9 cellular contexts compared by ENCODE assay signal in the genomic region with DNA sequence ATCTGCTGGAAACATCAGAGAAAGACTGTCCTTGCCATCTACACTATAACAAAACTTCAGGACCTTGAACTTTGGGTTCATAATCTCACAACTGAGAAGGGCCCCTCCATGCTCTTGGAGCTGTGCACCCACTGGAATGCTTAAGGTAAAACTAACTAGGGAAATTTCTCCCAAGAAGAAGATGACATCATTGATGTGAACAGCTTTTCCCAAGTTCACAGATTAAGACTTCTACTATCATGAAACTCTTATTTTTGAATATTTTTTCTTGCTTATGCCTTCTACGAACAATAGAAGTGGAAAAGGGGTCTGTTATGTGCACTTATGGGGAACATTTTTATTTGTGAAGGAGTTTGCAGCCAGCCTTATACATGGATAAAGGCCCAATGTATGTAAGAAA. TPM values are rescaled to one million over a fixed set of nuclear protein-coding genes. Genes with fewer than 3 reads are reported as not detected.
"Had no signal": no experiment of that assay in that cellular context is flagged by ENCODE, and none has a peak within 500 bp of the region (broad histone marks: within the 10 kb centered on the region; RNA-seq: fewer than 3 reads in every experiment).

No MANE protein-coding gene starts in this region.

- H3K9ac ChIP-seq: KMS-11 had no signal

- FAIRE-seq: HTR-8/SVneo, K562 had no signal

- H3K4me2 ChIP-seq: KMS-11 had no signal

- DNase-seq: IMR-90, KBM-7, KG1 had no signal

- ATAC-seq: K562 had no signal

- H3K4me3 ChIP-seq: K562 had no signal

- H3K27ac ChIP-seq: HL-60, KMS-11 had no signal

RNA-seq across cellular contexts. Expression of a gene that starts 5.0 kb away (rescaled TPM):
- total RNA-seq: HT-29 had no signal
- polyA plus RNA-seq: IgD-negative memory B cell had no signal
